1 cellular context compared by ENCODE assay signal in the genomic region with DNA sequence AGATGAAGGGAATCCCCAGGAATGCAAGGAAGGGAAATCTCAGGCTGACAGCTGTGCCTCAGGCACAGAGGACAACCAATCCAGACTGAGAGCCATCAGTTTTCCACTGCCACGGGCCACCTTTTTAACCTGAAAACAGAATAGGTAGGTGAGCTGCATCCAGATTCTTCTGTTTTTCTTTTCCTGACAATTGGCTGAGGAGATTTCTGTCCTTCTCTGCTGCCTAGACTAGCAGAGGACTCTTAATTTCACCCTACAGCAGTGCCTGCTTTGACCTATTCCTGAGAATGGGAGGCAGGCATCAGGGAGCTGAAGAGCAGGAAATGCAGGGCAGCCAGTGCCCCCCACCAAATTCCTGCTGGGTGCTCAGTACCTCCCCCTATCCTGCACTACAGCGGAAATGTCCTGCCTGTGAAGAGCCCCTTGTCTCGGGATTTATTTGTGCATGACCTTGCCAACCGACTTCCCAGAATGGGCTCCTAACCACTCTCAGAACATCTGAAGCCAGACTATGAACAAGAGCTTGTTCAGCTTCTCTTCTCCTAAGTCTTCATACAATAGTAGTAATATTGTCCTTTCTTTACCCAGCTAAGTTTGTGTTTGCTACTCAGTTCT.
TF ChIP-seq lines count a peak whose summit lies in the region.

No MANE protein-coding gene starts in this region.

TF ChIP-seq in GM23338, 12 proteins besides CTCF, POLR2A, EP300 and RAD21 (continued from another document):
- no peak for TF ChIP-seq NANOG (IDR thresholded peaks at IDR 0.05; ENCODE audit: borderline replicate concordance)
- no peak for TF ChIP-seq EZH2phosphoT487 (IDR thresholded peaks at IDR 0.05; ENCODE audit: unreplicated experiment)
- TF ChIP-seq STAT1 (IDR thresholded peaks at IDR 0.05; ENCODE audit: unreplicated experiment) = no peak
